29 cellular contexts compared by ENCODE assay signal in genomic region chr2:201789395-201789794, GRCh38. TPM values are rescaled to one million over a fixed set of nuclear protein-coding genes. Genes with fewer than 3 reads are reported as not detected.
"Had no signal": no experiment of that assay in that cellular context is flagged by ENCODE, and none has a peak within 500 bp of the region (broad histone marks: within the 10 kb centered on the region; RNA-seq: fewer than 3 reads in every experiment).

No MANE protein-coding gene starts in this region.

- H3K4me3 Mint-ChIP-seq: stimulated activated effector memory CD8-positive, alpha-beta T cell treated with anti-CD3 and anti-CD28 coated beads, Interleukin-12 subunit alpha, Interleukin-12 subunit beta, amount 100 ng/mL, for 72 hours; stimulated activated memory B cell treated with anti-CD40 and anti-IgM and Interleukin-4, amounts not matched to agents 10 μg/mL and 1 μg/mL and 100 μg/mL, for 72 hours; stimulated activated naive B cell treated with anti-CD40 and anti-IgM and Interleukin-4, amounts not matched to agents 10 μg/mL and 1 μg/mL and 100 μg/mL, for 72 hours; stimulated activated naive CD8-positive, alpha-beta T cell treated with anti-CD3 and anti-CD28 coated beads, Interleukin-15, amount 100 ng/mL, for 72 hours; stimulated activated naive CD8-positive, alpha-beta T cell treated with anti-CD3 and anti-CD28 coated beads, Interleukin-15, Interleukin-2, amounts not matched to agents 100 ng/mL and 50 ng/mL, for 24 hours; type B pancreatic cell had no signal

- H3K27me3 ChIP-seq: stomach, suprapubic skin, testis, thyroid gland, tibial artery, tibial nerve, transverse colon, upper lobe of left lung, upper lobe of right lung, uterus, vagina had no signal

- H3K9me3 Mint-ChIP-seq: stimulated activated effector memory CD8-positive, alpha-beta T cell treated with anti-CD3 and anti-CD28 coated beads, Interleukin-12 subunit alpha, Interleukin-12 subunit beta, amount 100 ng/mL, for 72 hours; stimulated activated memory B cell treated with anti-CD40 and anti-IgM and Interleukin-4, amounts not matched to agents 10 μg/mL and 1 μg/mL and 100 μg/mL, for 72 hours; stimulated activated naive B cell treated with anti-CD40 and anti-IgM and Interleukin-4, amounts not matched to agents 10 μg/mL and 1 μg/mL and 100 μg/mL, for 72 hours; stimulated activated naive CD8-positive, alpha-beta T cell treated with anti-CD3 and anti-CD28 coated beads, Interleukin-15, amount 100 ng/mL, for 72 hours; stimulated activated naive CD8-positive, alpha-beta T cell treated with anti-CD3 and anti-CD28 coated beads, Interleukin-15, Interleukin-2, amounts not matched to agents 100 ng/mL and 50 ng/mL, for 24 hours; type B pancreatic cell had no signal

- H3K36me3 ChIP-seq: stomach, suprapubic skin, thoracic aorta, thyroid gland, tibial artery, tibial nerve, transverse colon, upper lobe of left lung, upper lobe of right lung, uterus, vagina had no signal

- H3K4me1 ChIP-seq: stomach, suprapubic skin, testis, thyroid gland, tibial nerve, transverse colon, upper lobe of left lung, upper lobe of right lung, uterus, vagina had no signal

- H3K27me3 Mint-ChIP-seq: stimulated activated naive CD8-positive, alpha-beta T cell treated with anti-CD3 and anti-CD28 coated beads, Interleukin-15, amount 100 ng/mL, for 72 hours; type B pancreatic cell had no signal

- H3K36me3 Mint-ChIP-seq: stimulated activated effector memory CD8-positive, alpha-beta T cell treated with anti-CD3 and anti-CD28 coated beads, Interleukin-12 subunit alpha, Interleukin-12 subunit beta, amount 100 ng/mL, for 72 hours; stimulated activated memory B cell treated with anti-CD40 and anti-IgM and Interleukin-4, amounts not matched to agents 10 μg/mL and 1 μg/mL and 100 μg/mL, for 72 hours; stimulated activated naive B cell treated with anti-CD40 and anti-IgM and Interleukin-4, amounts not matched to agents 10 μg/mL and 1 μg/mL and 100 μg/mL, for 72 hours; type B pancreatic cell had no signal

- H3K9me3 ChIP-seq: stomach, suprapubic skin, testis, thoracic aorta, thyroid gland, tibial artery, tibial nerve, transverse colon, upper lobe of left lung, upper lobe of right lung, uterus, vagina had no signal

- H3K4me1 Mint-ChIP-seq: stimulated activated effector memory CD8-positive, alpha-beta T cell treated with anti-CD3 and anti-CD28 coated beads, Interleukin-12 subunit alpha, Interleukin-12 subunit beta, amount 100 ng/mL, for 72 hours; stimulated activated memory B cell treated with anti-CD40 and anti-IgM and Interleukin-4, amounts not matched to agents 10 μg/mL and 1 μg/mL and 100 μg/mL, for 72 hours; stimulated activated naive B cell treated with anti-CD40 and anti-IgM and Interleukin-4, amounts not matched to agents 10 μg/mL and 1 μg/mL and 100 μg/mL, for 72 hours; stimulated activated naive CD8-positive, alpha-beta T cell treated with anti-CD3 and anti-CD28 coated beads, Interleukin-15, amount 100 ng/mL, for 72 hours had no signal

- FAIRE-seq: urothelium cell line had no signal

- DNase-seq: stimulated activated CD4-positive, alpha-beta T cell treated with anti-CD3 and anti-CD28 coated beads, Interleukin-2, amount 100 ng/mL, for 48 hours; stimulated activated CD4-positive, alpha-beta T cell treated with anti-CD3 and anti-CD28 coated beads, Interleukin-4, amount 100 ng/mL, for 1 hour; stimulated activated CD4-positive, alpha-beta T cell treated with anti-CD3 and anti-CD28 coated beads, Interleukin-4, amount 100 ng/mL, for 24 hours; stimulated activated CD4-positive, alpha-beta T cell treated with anti-CD3 and anti-CD28 coated beads, Interleukin-4, amount 100 ng/mL, for 4 hours; stimulated activated CD8-positive, alpha-beta memory T cell treated with anti-CD3 and anti-CD28 coated beads, Interleukin-4, amount 100 ng/mL, for 48 hours; stimulated activated naive B cell treated with anti-CD40 and anti-IgM and Interleukin-4, amounts not matched to agents 10 μg/mL and 1 μg/mL and 100 μg/mL, for 72 hours; stimulated activated naive CD4-positive, alpha-beta T cell; stimulated activated naive CD4-positive, alpha-beta T cell treated with Interleukin-2 at 50 U/mL for 16 hours; stimulated activated naive CD8-positive, alpha-beta T cell treated with anti-CD3 and anti-CD28 coated beads, Interleukin-15, amount 100 ng/mL, for 72 hours; stimulated activated naive CD8-positive, alpha-beta T cell treated with anti-CD3 and anti-CD28 coated beads, Interleukin-15, Interleukin-2, amounts not matched to agents 100 U/mL and 50 U/mL, for 24 hours; stomach; substantia nigra; testis; thyroid gland; tibial artery; transverse colon; trophoblast cell; upper lobe of left lung; upper lobe of right lung; uterus had no signal

- H3K27ac Mint-ChIP-seq: stimulated activated effector memory CD8-positive, alpha-beta T cell treated with anti-CD3 and anti-CD28 coated beads, Interleukin-12 subunit alpha, Interleukin-12 subunit beta, amount 100 ng/mL, for 72 hours; stimulated activated memory B cell treated with anti-CD40 and anti-IgM and Interleukin-4, amounts not matched to agents 10 μg/mL and 1 μg/mL and 100 μg/mL, for 72 hours; stimulated activated naive B cell treated with anti-CD40 and anti-IgM and Interleukin-4, amounts not matched to agents 10 μg/mL and 1 μg/mL and 100 μg/mL, for 72 hours; stimulated activated naive CD8-positive, alpha-beta T cell treated with anti-CD3 and anti-CD28 coated beads, Interleukin-15, Interleukin-2, amounts not matched to agents 100 ng/mL and 50 ng/mL, for 24 hours; type B pancreatic cell had no signal

- H3K27ac ChIP-seq: stomach, suprapubic skin, testis, thoracic aorta, thyroid gland, tibial artery, tibial nerve, transverse colon, upper lobe of left lung, upper lobe of right lung, uterus, vagina had no signal

- H3K4me3 ChIP-seq: stomach, suprapubic skin, testis, thoracic aorta, thyroid gland, tibial artery, tibial nerve, transverse colon, upper lobe of left lung, upper lobe of right lung, uterus, vagina had no signal

- ATAC-seq: stimulated activated effector memory CD8-positive, alpha-beta T cell treated with anti-CD3 and anti-CD28 coated beads, Interleukin-12 subunit alpha, Interleukin-12 subunit beta, amount 100 ng/mL, for 72 hours; stimulated activated memory B cell treated with anti-CD40 and anti-IgM and Interleukin-4, amounts not matched to agents 10 μg/mL and 1 μg/mL and 100 μg/mL, for 72 hours; stimulated activated naive B cell treated with anti-CD40 and anti-IgM and Interleukin-4, amounts not matched to agents 10 μg/mL and 1 μg/mL and 100 μg/mL, for 72 hours; stimulated activated naive CD8-positive, alpha-beta T cell treated with anti-CD3 and anti-CD28 coated beads, Interleukin-15, amount 100 ng/mL, for 72 hours; stimulated activated naive CD8-positive, alpha-beta T cell treated with anti-CD3 and anti-CD28 coated beads, Interleukin-15, Interleukin-2, amounts not matched to agents 100 U/mL and 50 U/mL, for 24 hours; upper lobe of right lung had no signal

RNA-seq across cellular contexts. Expression of gene CDK15, which starts 16.9 kb away (rescaled TPM):
- total RNA-seq: vagina had no signal
